In genomic region chr11:65915821-65916251, GRCh38 we compare ENCODE assay signal across 8 cellular contexts. TPM values are rescaled to one million over a fixed set of nuclear protein-coding genes. Genes with fewer than 3 reads are reported as not detected.
DNase-seq lines count a peak whose midpoint lies in the region; ATAC-seq and TF ChIP-seq lines count a peak whose summit lies in the region.

No MANE protein-coding gene starts in this region.

- no peaks in the 10 kb centered on the region for H3K27me3 ChIP-seq in Loucy (ENCODE audit: insufficient read depth, low read length, poor library complexity, severe bottlenecking)

- CTCF ChIA-PET in OCI-LY7 (lab: Charles Lee; ENCODE audit: unreplicated experiment) = no interaction called here

- H3K4me1 ChIP-seq in Loucy (ENCODE audit: insufficient read depth, low read length, poor library complexity, severe bottlenecking) (peaks cover 30% of the 10 kb centered on the region), mucosa of descending colon (ENCODE audit: low read depth) (peaks cover 43% of the 10 kb centered on the region), OCI-LY7 (ENCODE audit: insufficient read depth, low read length, poor library complexity, severe bottlenecking) (peaks cover 21% of the 10 kb centered on the region)

- no peaks in the 10 kb centered on the region for H3K9me3 ChIP-seq in Loucy (ENCODE audit: insufficient read depth, low read depth, low read length)
- no peaks in the 10 kb centered on the region for H3K9me3 ChIP-seq in mucosa of descending colon
- H3K9me3 ChIP-seq in OCI-LY7 (ENCODE audit: low read length) = no peaks in the 10 kb centered on the region

- H3K27ac ChIP-seq in OCI-LY7 (ENCODE audit: low read depth, low read length, poor library complexity, severe bottlenecking) = no peak overlapping the region

- intact Hi-C loops in mucosa of descending colon (cut with DNase I, micrococcal nuclease) = no loop called here
- intact Hi-C loops in OCI-LY7 (cut with micrococcal nuclease; ENCODE audit: unreplicated experiment) = no loop called here

- H3K9me2 ChIP-seq in Loucy (replicated peaks; ENCODE audit: low read depth, low read length) (no peaks in the 10 kb centered on the region), OCI-LY7 (ENCODE audit: insufficient read depth, low read length) (no peaks in the 10 kb centered on the region)

- H3K4me2 ChIP-seq in Loucy (ENCODE audit: low read depth, low read length, poor library complexity, severe bottlenecking) = peak overlapping the region; percentile 97
- no peak overlapping the region for H3K4me2 ChIP-seq in OCI-LY7 (ENCODE audit: low read length)

- H3K9ac ChIP-seq in Loucy (ENCODE audit: low read depth, low read length, poor library complexity, severe bottlenecking) = no peak overlapping the region

- no peak for ATAC-seq in mucosa of descending colon
- ATAC-seq in HG03039 (IDR thresholded peaks at IDR 0.05; ENCODE audit: unreplicated experiment) = no peak

- POLR2A ChIA-PET in OCI-LY7 (lab: Charles Lee) = interaction anchor here (1.0 kb wide), 1 partner anchor 28 kb away, joined by 6 read pairs; the partner anchor contains the start of gene FIBP

- H2AFZ ChIP-seq in Loucy (ENCODE audit: low read length) = no peak overlapping the region
- H2AFZ ChIP-seq in OCI-LY7 (ENCODE audit: low read length) = no peak overlapping the region

- no peaks in the 10 kb centered on the region for H3F3A ChIP-seq in Loucy (ENCODE audit: low read depth)

- H3K36me3 ChIP-seq in Loucy (ENCODE audit: insufficient read depth, low read length) (no peaks in the 10 kb centered on the region), mucosa of descending colon (ENCODE audit: low read depth) (no peaks in the 10 kb centered on the region), OCI-LY7 (ENCODE audit: insufficient read depth, low read length) (no peaks in the 10 kb centered on the region)

- BruUV-seq in OCI-LY7 (replicated peaks; lab: Mats Ljungman, UMichigan) = no TSS peak

- in situ Hi-C loops in ACHN (cut with HindIII; ENCODE audit: low pct_ligation_motif_present, low pct_unique_long_range_greater_than_20kb, low sequenced_read_pairs) = no loop called here

- H3K79me2 ChIP-seq in Loucy (ENCODE audit: insufficient read depth, low read length) = peaks cover 40% of the 10 kb centered on the region
- peaks cover 11% of the 10 kb centered on the region; the same call in 1 of the 2 replicates for H3K79me2 ChIP-seq in OCI-LY7 (ENCODE audit: insufficient read depth, low read depth, low read length)

- TF ChIP-seq CTCF in Loucy (conservative IDR thresholded peaks at IDR 0.05; ENCODE audit: low read length) (no peak), mucosa of descending colon (IDR thresholded peaks at IDR 0.05) (no peak), OCI-LY7 (conservative IDR thresholded peaks at IDR 0.05; ENCODE audit: low read length) (no peak)

- no peak overlapping the region for H3K4me3 ChIP-seq in Loucy (ENCODE audit: low read length, poor library complexity, severe bottlenecking)
- no peak overlapping the region for H3K4me3 ChIP-seq in mucosa of descending colon
- no peak overlapping the region for H3K4me3 ChIP-seq in OCI-LY7 (ENCODE audit: low read depth, low read length, poor library complexity, severe bottlenecking)

- DNase-seq in ACHN = peak; percentile 97
- DNase-seq in dermis microvascular lymphatic vessel endothelial cell (ENCODE audit: low read depth in 2 of 2) = peak; percentile 68 to 96
- peak; percentile 43 to 82 (median 67) for DNase-seq in mucosa of descending colon
- DNase-seq in OCI-LY7 (ENCODE audit: low spot score) = no peak
- DNase-seq in NCI-H69 (lab: John Stamatoyannopoulos, UW) = no peak
- no peak for DNase-seq in NOMO-1 treated with DMSO at 0.1 percent for 48 hours (lab: John Stamatoyannopoulos, UW; ENCODE audit: unreplicated experiment)

- H4K20me1 ChIP-seq in Loucy (ENCODE audit: insufficient read depth, low read length, poor library complexity, severe bottlenecking) (peaks cover 15% of the 10 kb centered on the region), OCI-LY7 (ENCODE audit: insufficient read depth, low read length) (no peaks in the 10 kb centered on the region)

RNA-seq across cellular contexts. Expression of gene C11orf68, which starts 3.0 kb away (rescaled TPM):
- total RNA-seq in dermis microvascular lymphatic vessel endothelial cell = 12.3 and 19.8 TPM in 2 replicates
- 10 to 100 TPM; 24.9 to 42.2 (median 28.8) TPM for total RNA-seq in mucosa of descending colon
- 10.7 and 11.7 TPM in 2 replicates for total RNA-seq in OCI-LY7 (2014; rRNA removed; shearing (Covaris generic))
- total RNA-seq in OCI-LY7 (2022) = 26.2 and 28.1 TPM in 2 replicates

RNA-seq across cellular contexts. Expression of gene DRAP1, which starts 3.4 kb away (rescaled TPM):
- total RNA-seq in dermis microvascular lymphatic vessel endothelial cell (67.3 and 84.5 TPM in 2 replicates), mucosa of descending colon (10 to 100 TPM; 39.9 to 74.8 (median 61.6) TPM), OCI-LY7 (2022) (68.2 and 81.2 TPM in 2 replicates)
- total RNA-seq in OCI-LY7 (2014; rRNA removed; shearing (Covaris generic)) = 93.2 and 110 TPM in 2 replicates

RNA-seq across cellular contexts. Expression of gene FOSL1, which starts 15.6 kb away (rescaled TPM):
- 2.1 and 3.8 TPM in 2 replicates for total RNA-seq in dermis microvascular lymphatic vessel endothelial cell
- 1 to 10 TPM; 1.2 to 1.6 (median 1.2) TPM for total RNA-seq in mucosa of descending colon
- total RNA-seq in OCI-LY7 (2014; rRNA removed; shearing (Covaris generic)) = 0.88 TPM in 1 of 2 replicates, not detected in the other
- 0.52 TPM in 1 of 2 replicates, not detected in the other for total RNA-seq in OCI-LY7 (2022)

RNA-seq across cellular contexts. Expression of gene CCDC85B, which starts 25.4 kb away (rescaled TPM):
- total RNA-seq in dermis microvascular lymphatic vessel endothelial cell = 40.7 and 49.3 TPM in 2 replicates
- 10 to 100 TPM in 1 of 3 donors, 1 to 10 TPM in 2; 4.5 to 22.3 (median 9.2) TPM for total RNA-seq in mucosa of descending colon
- 72.7 and 76.7 TPM in 2 replicates for total RNA-seq in OCI-LY7 (2014; rRNA removed; shearing (Covaris generic))
- 49.0 and 64.1 TPM in 2 replicates for total RNA-seq in OCI-LY7 (2022)

RNA-seq across cellular contexts. Expression of gene FIBP, which starts 27.6 kb away (rescaled TPM):
- total RNA-seq in dermis microvascular lymphatic vessel endothelial cell = 157 and 195 TPM in 2 replicates
- 10 to 100 TPM; 35.8 to 52.8 (median 47.0) TPM for total RNA-seq in mucosa of descending colon
- total RNA-seq in OCI-LY7 (2014; rRNA removed; shearing (Covaris generic)) = 133 and 184 TPM in 2 replicates
- 89.4 and 97.3 TPM in 2 replicates for total RNA-seq in OCI-LY7 (2022)

Comparison
In these comparisons a context has a peak if more than half of its experiments do, and no peak if none do; other contexts are left out.
1. DNase-seq: peak in ACHN (single experiment), dermis microvascular lymphatic vessel endothelial cell (2 of 2) and mucosa of descending colon (3 of 3); none in OCI-LY7 (single experiment), NCI-H69 (single experiment) and NOMO-1 treated with DMSO at 0.1 percent for 48 hours (single experiment).